ENCODE assay signal across 28 cellular contexts in the genomic region with DNA sequence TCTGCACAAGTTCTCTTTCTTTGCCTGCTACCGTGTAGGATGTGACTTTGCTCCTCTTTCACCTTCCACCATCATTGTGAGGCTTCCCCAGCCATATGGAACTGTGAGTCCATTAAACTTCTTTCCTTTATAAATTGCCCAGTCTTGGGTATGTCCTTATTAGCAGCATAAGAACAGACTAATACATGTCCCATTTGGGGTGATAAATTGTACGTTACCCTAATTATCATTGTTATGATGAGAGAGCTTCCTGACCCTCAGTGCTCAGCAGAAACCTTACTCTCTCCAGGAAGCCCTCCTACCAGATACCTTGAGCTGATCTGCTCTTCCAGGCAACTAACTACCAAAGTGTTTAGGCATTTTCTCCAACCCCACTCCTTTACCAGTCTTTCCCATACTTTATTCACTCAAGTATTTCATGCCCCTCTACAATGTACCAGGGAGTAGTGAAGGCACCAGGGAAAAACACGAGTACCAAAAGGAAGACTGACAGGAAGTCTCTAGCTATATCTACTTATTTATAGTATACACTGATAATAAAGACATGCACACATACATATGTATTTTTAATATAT.
"Had no signal": no experiment of that assay in that cellular context is flagged by ENCODE, and none has a peak within 500 bp of the region (broad histone marks: within the 10 kb centered on the region; RNA-seq: fewer than 3 reads in every experiment).

No MANE protein-coding gene starts in this region.

- H3K27me3 ChIP-seq: left lung, neural progenitor cell, neutrophil, ovary, stomach, testis, thyroid gland, transverse colon, upper lobe of left lung, vagina had no signal

- H3K36me3 Mint-ChIP-seq: mesothelial cell of epicardium; naive B cell; natural killer cell; neural progenitor cell; stimulated activated naive B cell treated with anti-CD40 and anti-IgM and Interleukin-4, amounts not matched to agents 10 μg/mL and 1 μg/mL and 100 μg/mL, for 72 hours had no signal

- H3K4me3 ChIP-seq: left lung, lower lobe of right lung, neural progenitor cell, ovary, prostate gland, skin epidermis, stomach, testis, thyroid gland, transverse colon, upper lobe of left lung, vagina had no signal

- H3K27me3 Mint-ChIP-seq: stimulated activated naive B cell treated with anti-CD40 and anti-IgM and Interleukin-4, amounts not matched to agents 10 μg/mL and 1 μg/mL and 100 μg/mL, for 72 hours had no signal

- DNase-seq: hippocampal formation; left colon; left lung; lower lobe of right lung; mesendoderm; naive B cell; natural killer cell; nephron progenitor cell; occipital lobe; ovary; right cardiac atrium; stimulated activated CD4-positive, alpha-beta T cell treated with anti-CD3 and anti-CD28 coated beads, Interleukin-12 subunit alpha, Interleukin-12 subunit beta, amount 100 ng/mL, for 4 hours; stimulated activated CD4-positive, alpha-beta T cell treated with anti-CD3 and anti-CD28 coated beads, Interleukin-15, amount 100 ng/mL, for 24 hours; stimulated activated CD4-positive, alpha-beta T cell treated with anti-CD3 and anti-CD28 coated beads, Interleukin-2, amount 100 ng/mL, for 24 hours; stimulated activated CD4-positive, alpha-beta T cell treated with anti-CD3 and anti-CD28 coated beads, Interleukin-4, amount 100 ng/mL, for 1 hour; stimulated activated naive B cell treated with anti-CD40 and anti-IgM and Interleukin-4, amounts not matched to agents 10 μg/mL and 1 μg/mL and 100 μg/mL, for 72 hours; stimulated activated naive CD8-positive, alpha-beta T cell treated with anti-CD3 and anti-CD28 coated beads, Interleukin-15, Interleukin-2, amounts not matched to agents 100 U/mL and 50 U/mL, for 24 hours; stomach; testis; thyroid gland; transverse colon; upper lobe of left lung had no signal

- H3K4me3 Mint-ChIP-seq: mesothelial cell of epicardium; natural killer cell; nephron progenitor cell; neural progenitor cell; stimulated activated naive B cell treated with anti-CD40 and anti-IgM and Interleukin-4, amounts not matched to agents 10 μg/mL and 1 μg/mL and 100 μg/mL, for 72 hours had no signal

- H3K4me1 ChIP-seq: left lung, lower lobe of right lung, prostate gland, testis, thyroid gland, upper lobe of left lung, vagina had no signal

- H3K9me3 ChIP-seq: left lung, lower lobe of right lung, neutrophil, ovary, prostate gland, stomach, testis, thyroid gland, transverse colon, upper lobe of left lung, vagina had no signal

- H3K4me2 ChIP-seq: neural progenitor cell had no signal

- H3K27ac Mint-ChIP-seq: mesothelial cell of epicardium; naive B cell; natural killer cell; nephron progenitor cell; stimulated activated naive B cell treated with anti-CD40 and anti-IgM and Interleukin-4, amounts not matched to agents 10 μg/mL and 1 μg/mL and 100 μg/mL, for 72 hours had no signal

- H3K9ac ChIP-seq: neural progenitor cell had no signal

- H3K36me3 ChIP-seq: left lung, lower lobe of right lung, neural progenitor cell, neutrophil, ovary, prostate gland, stomach, thyroid gland, transverse colon, upper lobe of left lung, vagina had no signal

- H3K4me1 Mint-ChIP-seq: naive B cell; natural killer cell; stimulated activated naive B cell treated with anti-CD40 and anti-IgM and Interleukin-4, amounts not matched to agents 10 μg/mL and 1 μg/mL and 100 μg/mL, for 72 hours had no signal

- H3K27ac ChIP-seq: left lung, lower lobe of right lung, neural progenitor cell, neutrophil, ovary, prostate gland, skin epidermis, stomach, testis, thyroid gland, transverse colon, upper lobe of left lung, vagina had no signal

- H2AFZ ChIP-seq: neural progenitor cell had no signal
